Comparison of ENCODE assay signal across 10 cellular contexts in the genomic region with DNA sequence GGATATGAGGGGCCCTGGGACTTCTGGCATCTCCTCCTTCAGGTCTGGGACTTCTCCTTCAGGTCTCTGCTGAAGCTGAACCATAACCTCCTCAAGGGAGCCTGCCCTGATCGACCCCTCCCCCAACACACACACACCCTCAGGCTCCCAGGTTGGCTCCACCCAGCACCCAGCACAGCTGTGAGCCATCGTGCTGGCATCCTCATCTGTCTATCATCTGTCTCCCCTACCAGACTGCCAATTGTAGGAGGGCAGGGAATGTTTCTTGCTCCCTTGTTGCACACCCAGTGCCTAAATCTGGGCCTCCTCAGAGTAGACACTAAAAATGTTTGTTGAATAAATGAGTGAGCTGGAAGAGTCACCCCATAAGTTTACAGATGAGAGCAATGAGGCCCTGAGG.
A peak's percentile ranks its signal among the peaks of the same experiment; 100 is the strongest.
DNase-seq lines count a peak whose midpoint lies in the region; ATAC-seq and TF ChIP-seq lines count a peak whose summit lies in the region.
"Had no signal": no experiment of that assay in that cellular context is flagged by ENCODE, and none has a peak within 500 bp of the region (broad histone marks: within the 10 kb centered on the region; RNA-seq: fewer than 3 reads in every experiment).

No MANE protein-coding gene starts in this region.

- ATAC-seq in body of pancreas (no peak), left lung (no peak), HG02571 (IDR thresholded peaks at IDR 0.05; ENCODE audit: unreplicated experiment) (no peak)

- WGBS in body of pancreas, 2 donors = 44 to 54% methylated on average over 2 of the region's 2 CpGs
- 82 to 85% methylated on average over 2 of the region's 2 CpGs for WGBS in testis, 2 donors

- no peak overlapping the region for H3K4me2 ChIP-seq in Karpas-422 (ENCODE audit: low read depth, low read length, poor library complexity, severe bottlenecking)

- H3K4me3 ChIP-seq in body of pancreas = no peak overlapping the region
- H3K4me3 ChIP-seq in left lung = no peak overlapping the region
- H3K4me3 ChIP-seq in testis = no peak overlapping the region
- no peak overlapping the region for H3K4me3 ChIP-seq in effector memory CD4-positive, alpha-beta T cell (ENCODE audit: insufficient read depth, low read depth, low read length, poor library complexity, severe bottlenecking)
- no peak overlapping the region for H3K4me3 ChIP-seq in Karpas-422 (ENCODE audit: low read length)

- DNase-seq in HT1080 (ENCODE audit: low read depth) (peak; percentile 63), body of pancreas (peak in 1 of 4 donors; percentile 20), left lung (no peak), testis (no peak), 8988T (no peak), Karpas-422 (no peak)
- no peak for DNase-seq in effector memory CD4-positive, alpha-beta T cell
- DNase-seq: activated CD4-positive, CD25-positive, alpha-beta regulatory T cell; retina had no signal

- no peak for TF ChIP-seq CTCF in body of pancreas (IDR thresholded peaks at IDR 0.05)
- no peak for TF ChIP-seq CTCF in left lung (IDR thresholded peaks at IDR 0.05)
- TF ChIP-seq CTCF in testis (IDR thresholded peaks at IDR 0.05) = no peak

- H3K4me1 ChIP-seq in body of pancreas (peaks cover 23% of the 10 kb centered on the region), left lung (peaks cover 27 to 63% of the 10 kb centered on the region in 2 donors), testis (peaks cover 45% of the 10 kb centered on the region), Karpas-422 (ENCODE audit: low read length) (no peaks in the 10 kb centered on the region)
- H3K4me1 ChIP-seq in effector memory CD4-positive, alpha-beta T cell (ENCODE audit: control insufficient read depth, insufficient read depth, low read length, poor library complexity, severe bottlenecking) = no peaks in the 10 kb centered on the region

- intact Hi-C loops in body of pancreas (cut with DNase I) = no loop called here
- intact Hi-C loops in left lung (cut with DNase I) = loop anchor here in 1 of 2 donors (10.0 kb wide), 1 partner anchor 52 kb away; no protein-coding TSS in a partner anchor
- intact Hi-C loops in testis (cut with DNase I; ENCODE audit: low total_unique reads) = loop anchor here (5.0 kb wide), 1 partner anchor 55 kb away; no protein-coding TSS in a partner anchor

- no peaks in the 10 kb centered on the region for H3K9me2 ChIP-seq in Karpas-422 (replicated peaks; ENCODE audit: insufficient read depth, low read length)

- no peak overlapping the region for H3K9ac ChIP-seq in Karpas-422 (ENCODE audit: low read length)

- TF ChIP-seq POLR2A in body of pancreas (IDR thresholded peaks at IDR 0.05) (no peak), testis (IDR thresholded peaks at IDR 0.05) (no peak)

- no peaks in the 10 kb centered on the region for H4K20me1 ChIP-seq in Karpas-422 (ENCODE audit: insufficient read depth, low read depth, low read length)

- no peaks in the 10 kb centered on the region for H3K27me3 ChIP-seq in body of pancreas
- H3K27me3 ChIP-seq in left lung = no peaks in the 10 kb centered on the region
- H3K27me3 ChIP-seq in testis = no peaks in the 10 kb centered on the region
- H3K27me3 ChIP-seq in effector memory CD4-positive, alpha-beta T cell (replicated peaks; ENCODE audit: control insufficient read depth, insufficient read depth, low read length, poor library complexity, severe bottlenecking) = no peaks in the 10 kb centered on the region
- H3K27me3 ChIP-seq in Karpas-422 (ENCODE audit: low read length) = no peaks in the 10 kb centered on the region

- no peak overlapping the region for H2AFZ ChIP-seq in Karpas-422 (ENCODE audit: low read length)

- peaks cover 0 to 6% (median 0%) of the 10 kb centered on the region in 3 donors for H3K9me3 ChIP-seq in body of pancreas
- peaks cover 0 to 14% of the 10 kb centered on the region in 2 donors for H3K9me3 ChIP-seq in left lung
- no peaks in the 10 kb centered on the region for H3K9me3 ChIP-seq in testis
- peaks cover 4% of the 10 kb centered on the region for H3K9me3 ChIP-seq in effector memory CD4-positive, alpha-beta T cell (ENCODE audit: control insufficient read depth, low read length)
- H3K9me3 ChIP-seq in Karpas-422 (ENCODE audit: low read length) = peaks cover 25% of the 10 kb centered on the region

- H3K79me2 ChIP-seq in Karpas-422 (ENCODE audit: low read length) = no peaks in the 10 kb centered on the region

- H3K27ac ChIP-seq in body of pancreas = peak overlapping the region; percentile 72 to 87 (median 82)
- H3K27ac ChIP-seq in left lung = peak overlapping the region; percentile 80 to 85
- peak overlapping the region; percentile 76 to 77 for H3K27ac ChIP-seq in testis
- no peak overlapping the region for H3K27ac ChIP-seq in effector memory CD4-positive, alpha-beta T cell (ENCODE audit: insufficient read depth, low read length, poor library complexity, severe bottlenecking)
- no peak overlapping the region for H3K27ac ChIP-seq in Karpas-422 (ENCODE audit: low read length)

- H3K36me3 ChIP-seq in body of pancreas (replicated peaks in 1 of 2; ENCODE audit: insufficient read depth in 1 of 2, low read depth in 2 of 2) (peaks cover 19 to 26% of the 10 kb centered on the region in 2 donors), left lung (peaks cover 0 to 83% of the 10 kb centered on the region in 2 donors), testis (ENCODE audit: low read depth, missing control alignments) (no peaks in the 10 kb centered on the region), Karpas-422 (ENCODE audit: insufficient read depth, low read length) (no peaks in the 10 kb centered on the region)
- peaks cover 24% of the 10 kb centered on the region for H3K36me3 ChIP-seq in effector memory CD4-positive, alpha-beta T cell (ENCODE audit: control insufficient read depth, insufficient read depth, low read length)

Comparison
In these comparisons a context has a peak if more than half of its experiments do, and no peak if none do; other contexts are left out.
1. H3K27ac ChIP-seq: peak in body of pancreas (4 of 4), left lung (2 of 2) and testis (2 of 2); none in effector memory CD4-positive, alpha-beta T cell (single experiment) and Karpas-422 (single experiment).